Comparison of ENCODE assay signal across 8 cellular contexts in the genomic region with DNA sequence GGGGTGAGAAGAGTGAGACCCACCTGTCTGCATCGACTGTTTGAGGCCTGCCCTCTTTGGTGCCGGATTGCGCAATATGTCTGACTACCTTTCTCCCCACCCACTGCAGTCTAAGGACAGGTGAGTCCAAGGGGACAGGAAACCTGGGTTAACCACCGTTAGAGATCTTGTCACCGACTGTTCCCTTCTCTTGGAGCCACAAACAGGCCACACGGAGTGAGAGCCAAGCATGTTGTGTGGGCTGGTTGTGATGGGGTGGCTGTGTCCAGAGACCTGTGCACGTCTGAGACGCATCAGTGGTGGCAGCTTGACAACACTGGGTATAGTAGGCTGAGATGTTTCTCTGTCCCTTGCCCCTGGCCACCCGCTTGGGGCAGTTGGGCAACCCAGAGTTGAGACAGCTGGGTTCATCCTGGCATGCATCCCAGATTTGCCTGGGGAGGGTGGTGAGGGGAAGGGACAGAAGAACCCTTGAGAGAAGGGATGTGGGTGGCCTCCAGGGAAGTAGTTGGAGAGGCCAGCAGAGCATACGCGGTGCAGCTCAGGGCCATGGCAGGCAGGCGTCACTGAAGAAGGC. TPM values are rescaled to one million over a fixed set of nuclear protein-coding genes. Genes with fewer than 3 reads are reported as not detected.
A peak's percentile ranks its signal among the peaks of the same experiment; 100 is the strongest.
DNase-seq lines count a peak whose midpoint lies in the region; ATAC-seq and TF ChIP-seq lines count a peak whose summit lies in the region.

No MANE protein-coding gene starts in this region.

- H3K4me3 ChIP-seq in gastroesophageal sphincter: no peak overlapping the region
- H3K4me3 ChIP-seq in psoas muscle: no peak overlapping the region

- H3K27me3 ChIP-seq in gastroesophageal sphincter (no peaks in the 10 kb centered on the region), psoas muscle (ENCODE audit: insufficient read depth in 3 of 3, low read length in 2 of 3) (no peaks in the 10 kb centered on the region)

- H3K4me1 ChIP-seq in gastroesophageal sphincter (peaks cover 0 to 85% (median 3%) of the 10 kb centered on the region in 3 donors), psoas muscle (peaks cover 90% of the 10 kb centered on the region)

- TF ChIP-seq EP300 in gastroesophageal sphincter (IDR thresholded peaks at IDR 0.05): no peak

- no peaks in the 10 kb centered on the region for H3K36me3 ChIP-seq in gastroesophageal sphincter
- H3K36me3 ChIP-seq in psoas muscle (ENCODE audit: insufficient read depth in 1 of 2, low read depth in 1 of 2): peaks cover 0 to 7% of the 10 kb centered on the region in 2 donors

- H3K9me3 ChIP-seq in gastroesophageal sphincter (no peaks in the 10 kb centered on the region), psoas muscle (no peaks in the 10 kb centered on the region)

- peak; percentile 54 for ATAC-seq in gastroesophageal sphincter
- ATAC-seq in psoas muscle: peak; percentile 86 to 91 (median 90)
- no peak for ATAC-seq in GM19328 (IDR thresholded peaks at IDR 0.05; ENCODE audit: unreplicated experiment)
- no peak for ATAC-seq in HG02885 (IDR thresholded peaks at IDR 0.05; ENCODE audit: poor library complexity, unreplicated experiment)

- no peak for TF ChIP-seq CTCF in gastroesophageal sphincter (IDR thresholded peaks at IDR 0.05)
- no peak for TF ChIP-seq CTCF in psoas muscle (IDR thresholded peaks at IDR 0.05)

- no peak for TF ChIP-seq POLR2A in gastroesophageal sphincter (IDR thresholded peaks at IDR 0.05)

- DNase-seq in COLO829 (ENCODE audit: low spot score) (peak; percentile 35), NCI-H69 (lab: John Stamatoyannopoulos, UW) (peak; percentile 60), psoas muscle (peak; percentile 86 to 94), SKM-1 treated with dmso at 0.1 percent for 144 hours (lab: John Stamatoyannopoulos, UW; ENCODE audit: unreplicated experiment) (no peak), NCI-H82 (lab: John Stamatoyannopoulos, UW) (no peak)

- 76 to 80% methylated on average over 2 to 10 of the region's 12 CpGs for WGBS in gastroesophageal sphincter (ENCODE audit: low coverage in 1 of 2), 2 donors
- WGBS in psoas muscle, 3 donors: 32 to 40% (median 34%) methylated on average over 12 of the region's 12 CpGs

- H3K27ac ChIP-seq in gastroesophageal sphincter (peak overlapping the region in 2 of 4 donors; percentile 2 to 6), psoas muscle (peak overlapping the region; percentile 81)

- intact Hi-C loops in psoas muscle (cut with DNase I): no loop called here

RNA-seq across cellular contexts. Expression of a gene that starts 21.4 kb away (rescaled TPM):
- total RNA-seq in gastroesophageal sphincter (100 to 1,000 TPM; 113 to 233 (median 155) TPM), psoas muscle (100 to 1,000 TPM; 228 to 322 (median 258) TPM)
- polyA plus RNA-seq in psoas muscle: 100 to 1,000 TPM; 142 to 270 (median 184) TPM

Comparison
In these comparisons a context has a peak if more than half of its experiments do, and no peak if none do; other contexts are left out.
1. DNase-seq: peak in COLO829 (single experiment), NCI-H69 (single experiment) and psoas muscle (2 of 2); none in SKM-1 treated with dmso at 0.1 percent for 144 hours (single experiment) and NCI-H82 (single experiment).
2. ATAC-seq: peak in gastroesophageal sphincter (single experiment) and psoas muscle (4 of 4); none in GM19328 (single experiment) and HG02885 (single experiment).